ENCODE assay signal across 10 cellular contexts in the genomic region with DNA sequence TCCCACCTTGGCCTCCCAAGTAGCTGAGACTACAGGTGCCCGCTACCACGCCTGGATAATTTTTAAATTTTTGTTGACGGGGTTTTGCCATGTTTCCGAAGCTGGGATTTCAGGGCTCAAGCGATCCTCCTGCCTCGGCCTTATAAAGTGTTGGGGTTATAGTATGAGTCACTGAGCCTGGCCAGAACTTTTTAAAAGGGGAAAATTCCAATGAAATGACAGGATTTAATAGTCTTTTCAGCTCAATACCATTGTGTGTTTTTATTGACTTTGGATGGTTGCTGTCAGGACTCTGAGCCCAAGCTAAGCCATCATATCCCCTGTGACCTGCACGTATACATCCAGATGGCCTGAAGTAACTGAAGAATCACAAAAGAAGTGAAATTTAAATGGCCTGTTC. TPM values are rescaled to one million over a fixed set of nuclear protein-coding genes. Genes with fewer than 3 reads are reported as not detected.
DNase-seq lines count a peak whose midpoint lies in the region; ATAC-seq and TF ChIP-seq lines count a peak whose summit lies in the region.
"Not testable (repeated sequence)": the region's sequence is repeated elsewhere in the genome, so short reads cannot be mapped to it uniquely, and the experiment has no call there.
"Had no signal": no experiment of that assay in that cellular context is flagged by ENCODE, and none has a peak within 500 bp of the region (broad histone marks: within the 10 kb centered on the region; RNA-seq: fewer than 3 reads in every experiment).

No MANE protein-coding gene starts in this region.

- TF ChIP-seq CTCF in BJ (IDR thresholded peaks at IDR 0.05; ENCODE audit: insufficient read depth, low read depth, low read length); RWPE2 (IDR thresholded peaks at IDR 0.05; ENCODE audit: poor library complexity, severe bottlenecking); astrocyte of the cerebellum (IDR thresholded peaks at IDR 0.05; ENCODE audit: low read depth, low read length, missing control alignments); fibroblast of mammary gland (conservative IDR thresholded peaks at IDR 0.05; ENCODE audit: control insufficient read depth, insufficient read depth, low read depth, low read length): not testable (repeated sequence)

- in situ Hi-C loops in astrocyte of the cerebellum (cut with HindIII; ENCODE audit: low sequenced_read_pairs) = not testable (repeated sequence)

- not testable (repeated sequence) for H3K4me1 ChIP-seq in RWPE2 (ENCODE audit: insufficient read depth, poor library complexity, severe bottlenecking)

- DNase-seq in BJ (ENCODE audit: low read depth) (peak; percentile 41), HCEC 1CT (peak; percentile 55), LHCN-M2 (ENCODE audit: low read depth) (peak; percentile 36), astrocyte of the cerebellum (ENCODE audit: low read depth) (peak; percentile 19), fibroblast of mammary gland (ENCODE audit: low read depth) (peak; percentile 25), renal cortical epithelial cell (ENCODE audit: low read depth) (peak; percentile 14)
- not testable (repeated sequence) for DNase-seq in RWPE2 (ENCODE audit: low spot score)

- H3K4me3 ChIP-seq in BJ (ENCODE audit: low read depth, low read length); RWPE2 (ENCODE audit: severe bottlenecking); astrocyte of the cerebellum (ENCODE audit: low read depth, low read length); fibroblast of mammary gland (ENCODE audit: control insufficient read depth, low read depth, low read length): not testable (repeated sequence)

- not testable (repeated sequence) for H3K36me3 ChIP-seq in BJ (ENCODE audit: control insufficient read depth, insufficient read depth, low read length); RWPE2 (ENCODE audit: low read depth)

- not testable (repeated sequence) for H3K27me3 ChIP-seq in BJ (ENCODE audit: control insufficient read depth, insufficient read depth, low read length); RWPE2 (ENCODE audit: insufficient read depth, poor library complexity, severe bottlenecking)

- H3K9me3 ChIP-seq in RWPE2 (ENCODE audit: severe bottlenecking) = not testable (repeated sequence)

- ATAC-seq in RWPE2 (ENCODE audit: low read depth) = peak; percentile 80

- CTCF ChIA-PET in BJ (lab: Yijun Ruan, JAX) = not testable (repeated sequence)

- POLR2A ChIA-PET in BJ (lab: Charles Lee) = not testable (repeated sequence)

- H3K27ac ChIP-seq in RWPE2 (ENCODE audit: poor library complexity, severe bottlenecking) = peak overlapping the region; percentile 21

RNA-seq across cellular contexts. Expression of a gene that starts 11.0 kb away (rescaled TPM):
- not detected in 2 replicates for polyA plus RNA-seq in BJ (2011; rRNA removed)
- not detected in 2 replicates for polyA minus RNA-seq in BJ (2011; rRNA and poly(A)+ RNA removed)
- total RNA-seq in LHCN-M2 (2014; rRNA removed) = not detected in 2 replicates
- 0.05 TPM for polyA plus RNA-seq in LHCN-M2 (2012)
- 0.17 TPM in 1 of 2 replicates, not detected in the other for total RNA-seq in renal cortical epithelial cell
- total RNA-seq: A673, SK-MEL-5 had no signal
- polyA plus RNA-seq: CD14-positive monocyte had no signal
